In genomic region chr5:68214472-68215207, GRCh38 we compare ENCODE assay signal across 8 cellular contexts. TPM values are rescaled to one million over a fixed set of nuclear protein-coding genes. Genes with fewer than 3 reads are reported as not detected.
A peak's percentile ranks its signal among the peaks of the same experiment; 100 is the strongest.
DNase-seq lines count a peak whose midpoint lies in the region; TF ChIP-seq lines count a peak whose summit lies in the region.

No MANE protein-coding gene starts in this region.

- no peaks in the 10 kb centered on the region for H3K36me3 ChIP-seq in HAP-1 (replicated peaks)
- H3K36me3 ChIP-seq in neuron (ENCODE audit: insufficient read depth, low read length) = no peaks in the 10 kb centered on the region

- peaks cover 10% of the 10 kb centered on the region for H3K4me1 ChIP-seq in HAP-1
- peaks cover 19% of the 10 kb centered on the region for H3K4me1 ChIP-seq in neuron (ENCODE audit: insufficient read depth, low read length)

- DNase-seq in NCI-H82 (lab: John Stamatoyannopoulos, UW) (peak; percentile 23), NCI-H82 treated with DMSO at 0.1 percent for 48 hours (lab: John Stamatoyannopoulos, UW; ENCODE audit: unreplicated experiment) (no peak), HAP-1 (ENCODE audit: low spot score in 2 of 2) (peak; percentile 31 to 37), RPMI7951 (ENCODE audit: low read depth) (peak; percentile 32), epithelial cell of esophagus (ENCODE audit: low read depth) (peak; percentile 7), AG20443 (ENCODE audit: low spot score) (no peak)
- no peak for DNase-seq in stimulated activated CD4-positive, alpha-beta T cell treated with anti-CD3 and anti-CD28 coated beads, Interleukin-2, amount 100 ng/mL, for 24 hours

- peak overlapping the region; percentile 15 for H2AFZ ChIP-seq in neuron (ENCODE audit: low read depth, low read length)

- no peaks in the 10 kb centered on the region for H3K27me3 ChIP-seq in HAP-1 (ENCODE audit: low read depth)
- H3K27me3 ChIP-seq in neuron (ENCODE audit: insufficient read depth, low read length) = no peaks in the 10 kb centered on the region

- no peak for TF ChIP-seq CTCF in epithelial cell of esophagus (IDR thresholded peaks at IDR 0.05; ENCODE audit: insufficient read depth, low read depth, low read length, missing control alignments)

- H3K9me3 ChIP-seq in HAP-1 = no peaks in the 10 kb centered on the region
- peaks cover 2% of the 10 kb centered on the region for H3K9me3 ChIP-seq in neuron (ENCODE audit: low read length)

- peak overlapping the region; percentile 85 for H3K4me3 ChIP-seq in HAP-1
- peak overlapping the region; percentile 66 for H3K4me3 ChIP-seq in epithelial cell of esophagus (ENCODE audit: low read length)
- peak overlapping the region; percentile 60 for H3K4me3 ChIP-seq in neuron (ENCODE audit: low read length)

- in situ Hi-C loops in HAP-1 (cut with MboI; ENCODE audit: low sequenced_read_pairs) = no loop called here

RNA-seq across cellular contexts. Expression of gene PIK3R1, which starts 0.9 kb away (rescaled TPM):
- 19.5 and 24.5 TPM in 2 replicates for total RNA-seq in RPMI7951 (2014; rRNA removed; shearing (Covaris generic))

Comparison
In these comparisons a context has a peak if more than half of its experiments do, and no peak if none do; other contexts are left out.
1. DNase-seq: peak in NCI-H82 (single experiment), HAP-1 (2 of 2), RPMI7951 (single experiment) and epithelial cell of esophagus (single experiment); none in NCI-H82 treated with DMSO at 0.1 percent for 48 hours (single experiment), AG20443 (single experiment) and stimulated activated CD4-positive, alpha-beta T cell treated with anti-CD3 and anti-CD28 coated beads, Interleukin-2, amount 100 ng/mL, for 24 hours (0 of 2).
2. Peak in every context shown above with its lines, with median percentiles within 50 percentile points of each other: H3K4me3 ChIP-seq.